In genomic region chr3:57544181-57545125, GRCh38 we compare ENCODE assay signal across 8 cellular contexts. TPM values are rescaled to one million over a fixed set of nuclear protein-coding genes. Genes with fewer than 3 reads are reported as not detected.
DNase-seq lines count a peak whose midpoint lies in the region; ATAC-seq, FAIRE-seq and TF ChIP-seq lines count a peak whose summit lies in the region.

DNAH12 (minus strand) TSS chr3:57544344; CDS start chr3:57542870, 1,474 bp downstream.

- TF ChIP-seq RAD21 in A549 (conservative IDR thresholded peaks at IDR 0.05 in 1 of 2, IDR thresholded peaks at IDR 0.05 in 1 of 2) = no peak

- no peak within 1 kb of the TSS for H3K4me3 Mint-ChIP-seq in effector memory CD8-positive, alpha-beta T cell

- no peaks in the 10 kb centered on the region for H3K27me3 ChIP-seq in ectodermal cell (ENCODE audit: control insufficient read depth, insufficient read depth, low read length, poor library complexity, severe bottlenecking)

- H3K4me1 Mint-ChIP-seq in effector memory CD8-positive, alpha-beta T cell (ENCODE audit: low read depth in 2 of 2) = peaks cover 0 to 3% of the 10 kb centered on the region in 2 donors

- H3K27me3 Mint-ChIP-seq in effector memory CD8-positive, alpha-beta T cell = no peaks in the 10 kb centered on the region

- no peak within 1 kb of the TSS for H3K4me3 ChIP-seq in A549
- peak within 1 kb of the TSS; percentile 11 for H3K4me3 ChIP-seq in ectodermal cell (ENCODE audit: insufficient read depth, low read depth, low read length)

- no peaks in the 10 kb centered on the region for H3K36me3 Mint-ChIP-seq in effector memory CD8-positive, alpha-beta T cell (ENCODE audit: insufficient read depth)

- no peaks in the 10 kb centered on the region for H3K9me3 ChIP-seq in A549
- H3K9me3 ChIP-seq in ectodermal cell (ENCODE audit: control insufficient read depth, low read length) = no peaks in the 10 kb centered on the region

- no peaks in the 10 kb centered on the region for H3K36me3 ChIP-seq in ectodermal cell (ENCODE audit: control insufficient read depth, insufficient read depth, low read length)

- H3K27ac Mint-ChIP-seq in effector memory CD8-positive, alpha-beta T cell = no peak within 1 kb of the TSS

- H3K27ac ChIP-seq in A549 = no peak within 1 kb of the TSS; a peak in 1 of 6 replicates
- peak within 1 kb of the TSS; percentile 38 for H3K27ac ChIP-seq in ectodermal cell (ENCODE audit: insufficient read depth, low read depth, low read length, poor library complexity, severe bottlenecking)

- H3K9me3 Mint-ChIP-seq in effector memory CD8-positive, alpha-beta T cell = no peaks in the 10 kb centered on the region

- TF ChIP-seq POLR2A in A549 (IDR thresholded peaks at IDR 0.05; ENCODE audit: low read length) = no peak

- peak within 1 kb of the TSS; percentile 43 for H3K4me2 ChIP-seq in A549

- POLR2A ChIA-PET in A549 (lab: Yijun Ruan, JAX) = no interaction called here

- FAIRE-seq in A549 (lab: Jason Lieb, UNC) = no peak
- FAIRE-seq in GM19239 (lab: Jason Lieb, UNC) = no peak

- peak in 1 of 2 experiments; percentile 35; a peak in 1 of 6 replicates for ATAC-seq in A549
- ATAC-seq in GM21381 (IDR thresholded peaks at IDR 0.05; ENCODE audit: unreplicated experiment) = no peak
- no peak for ATAC-seq in effector memory CD8-positive, alpha-beta T cell (replicated peaks)
- ATAC-seq in sciatic nerve = no peak

- CTCF ChIA-PET in A549 (lab: Yijun Ruan, JAX) = no interaction called here

- peaks cover 7% of the 10 kb centered on the region; the same call in 1 of the 3 replicates for H3K4me1 ChIP-seq in A549
- peaks cover 6% of the 10 kb centered on the region for H3K4me1 ChIP-seq in ectodermal cell (ENCODE audit: control insufficient read depth, insufficient read depth, low read length)

- intact Hi-C loops in sciatic nerve (cut with DNase I) = no loop called here

- WGBS in A549 (ENCODE audit: missing lambda C conversion rate) = 57% methylated on average over 20 of the region's 20 CpGs
- 11 to 19% methylated on average over 18 to 20 of the region's 20 CpGs for WGBS in ectodermal cell, 2 experiments

- DNase-seq in A549 (ENCODE audit: low read depth in 1 of 2, low spot score in 1 of 2) (peak in 1 of 2 experiments; percentile 8), GM19239 (ENCODE audit: insufficient read length, low spot score) (peak; percentile 8), NCI-H524 treated with DMSO at 0.1 percent for 48 hours (lab: John Stamatoyannopoulos, UW) (peak; percentile 66), myocyte (ENCODE audit: low read depth) (peak; percentile 49), sciatic nerve (ENCODE audit: low spot score) (no peak)
- DNase-seq in effector memory CD8-positive, alpha-beta T cell = no peak

- TF ChIP-seq EP300 in A549 (IDR thresholded peaks at IDR 0.05) = no peak

- TF ChIP-seq CTCF in A549 (IDR thresholded peaks at IDR 0.05) = no peak

TF ChIP-seq in A549, 52 proteins besides CTCF, POLR2A, EP300 and RAD21:
- no peak for TF ChIP-seq RFX5 (IDR thresholded peaks at IDR 0.05)
- TF ChIP-seq MAFK (IDR thresholded peaks at IDR 0.05; ENCODE audit: partially characterized antibody) = peak; percentile 45
- TF ChIP-seq CBX8 (IDR thresholded peaks at IDR 0.05) = no peak
- no peak for TF ChIP-seq PHF8 (IDR thresholded peaks at IDR 0.05; ENCODE audit: borderline replicate concordance, low read depth)
- TF ChIP-seq USF2 (IDR thresholded peaks at IDR 0.05) = no peak
- TF ChIP-seq MAZ (IDR thresholded peaks at IDR 0.05; ENCODE audit: borderline replicate concordance, low read depth, low read length) = no peak

RNA-seq across cellular contexts. Expression of gene DNAH12, which starts in this region (rescaled TPM):
- polyA plus RNA-seq in A549 (2011; rRNA removed) (0.09 and 0.20 TPM in 2 replicates), A549 (2017; fragmentation: RNase III; extraction: RNeasy Plus Mini Kit Qiagen cat#74134 plus additional on column Dnase treatment) (0.05 to 0.13 TPM (median 0.05 TPM) in 3 replicates)
- not detected in 2 replicates for polyA plus RNA-seq in A549 (2012; cell fraction: cytosol; rRNA removed)
- polyA plus RNA-seq in A549 (2012; cell fraction: nucleus; rRNA removed) = 0.02 and 0.07 TPM in 2 replicates
- polyA minus RNA-seq in A549 (2011; rRNA and poly(A)+ RNA removed) = 0.04 TPM in 1 of 2 replicates, not detected in the other
- polyA plus RNA-seq in ectodermal cell (2013, experiment 1 of 4) = not detected
- polyA plus RNA-seq in ectodermal cell (2013, experiment 2 of 4) = 0.09 TPM
- polyA plus RNA-seq in ectodermal cell (2013, experiment 3 of 4) = 0.16 TPM
- polyA plus RNA-seq in ectodermal cell (2013, experiment 4 of 4) = not detected
- total RNA-seq in myocyte (0.21 and 0.32 TPM in 2 replicates), sciatic nerve (0.80 TPM)
- polyA plus RNA-seq in myocyte (2012) = 0.05 TPM

Comparison
In these comparisons a context has a peak if more than half of its experiments do, and no peak if none do; other contexts are left out.
1. Peak in DNase-seq in myocyte; RNA of the gene not detected or under 1 TPM.
2. DNase-seq: peak in GM19239 (single experiment) and NCI-H524 treated with DMSO at 0.1 percent for 48 hours (single experiment); none in effector memory CD8-positive, alpha-beta T cell (0 of 3) and sciatic nerve (single experiment).